In the genomic region with DNA sequence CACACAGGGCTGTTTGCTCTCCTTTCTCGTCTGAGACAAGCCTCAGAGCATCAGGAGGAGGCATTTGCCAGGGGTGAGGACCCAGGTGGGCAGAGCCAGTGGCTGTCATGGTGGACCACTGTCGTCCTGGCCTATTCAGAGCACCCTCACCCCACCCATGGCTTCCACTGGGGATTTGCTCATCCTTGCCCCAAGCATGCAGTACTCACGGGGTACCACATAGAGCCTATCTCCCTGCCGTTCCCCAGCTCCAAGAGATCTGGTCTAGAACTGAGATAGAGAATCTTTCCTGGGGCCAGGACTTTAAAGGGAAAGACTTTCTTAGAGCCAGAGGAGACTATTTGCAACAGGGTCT, we compare ENCODE assay signal across 16 cellular contexts.
DNase-seq lines count a peak whose midpoint lies in the region; ATAC-seq and TF ChIP-seq lines count a peak whose summit lies in the region.
"Had no signal": no experiment of that assay in that cellular context is flagged by ENCODE, and none has a peak within 500 bp of the region (broad histone marks: within the 10 kb centered on the region; RNA-seq: fewer than 3 reads in every experiment).

No MANE protein-coding gene starts in this region.

- no peaks in the 10 kb centered on the region for H3K4me1 Mint-ChIP-seq in activated naive CD8-positive, alpha-beta T cell treated with anti-CD3 and anti-CD28 coated beads for 36 hours
- H3K4me1 Mint-ChIP-seq: CD4-positive, CD25-positive, alpha-beta regulatory T cell had no signal

- peaks cover 5% of the 10 kb centered on the region; the same call in 1 of the 2 replicates for H3K4me1 ChIP-seq in IMR-90 (ENCODE audit: control insufficient read depth, insufficient read depth, low read length)
- peaks cover 4 to 26% (median 10%) of the 10 kb centered on the region in 3 donors for H3K4me1 ChIP-seq in gastroesophageal sphincter
- no peaks in the 10 kb centered on the region for H3K4me1 ChIP-seq in mesenchymal stem cell (ENCODE audit: control insufficient read depth, insufficient read depth, low read depth, low read length)
- H3K4me1 ChIP-seq in mucosa of descending colon (ENCODE audit: low read depth): no peaks in the 10 kb centered on the region

- TF ChIP-seq POLR2A in IMR-90 (IDR thresholded peaks at IDR 0.05; ENCODE audit: low read depth, low read length): no peak
- TF ChIP-seq POLR2A in gastroesophageal sphincter (IDR thresholded peaks at IDR 0.05): no peak

- TF ChIP-seq RAD21 in IMR-90 (IDR thresholded peaks at IDR 0.05; ENCODE audit: low read length): no peak

- H4K91ac ChIP-seq in IMR-90 (ENCODE audit: insufficient read depth, low read depth, low read length) (no peak overlapping the region), mesenchymal stem cell (ENCODE audit: low read length) (no peak overlapping the region)

- H3K36me3 Mint-ChIP-seq in activated naive CD8-positive, alpha-beta T cell treated with anti-CD3 and anti-CD28 coated beads for 36 hours: no peaks in the 10 kb centered on the region
- H3K36me3 Mint-ChIP-seq: CD4-positive, CD25-positive, alpha-beta regulatory T cell had no signal

- H3K4ac ChIP-seq in IMR-90 (ENCODE audit: low read depth, low read length) (no peak overlapping the region; the same call in 1 of the 2 replicates), mesenchymal stem cell (ENCODE audit: low read depth in 1 of 2, low read length in 2 of 2) (no peak overlapping the region)

- H4K8ac ChIP-seq in IMR-90 (ENCODE audit: low read depth in 2 of 2, low read length in 2 of 2): no peak overlapping the region
- no peak overlapping the region for H4K8ac ChIP-seq in mesenchymal stem cell (ENCODE audit: low read length)

- in situ Hi-C loops in IMR-90 (cut with MboI; ENCODE audit: low sequenced_read_pairs): no loop called here

- H3K27me3 Mint-ChIP-seq in activated naive CD8-positive, alpha-beta T cell treated with anti-CD3 and anti-CD28 coated beads for 36 hours: peaks cover 18% of the 10 kb centered on the region

- no peaks in the 10 kb centered on the region for H4K20me1 ChIP-seq in IMR-90 (ENCODE audit: insufficient read depth, low read length)

- H2BK15ac ChIP-seq in IMR-90 (ENCODE audit: low read depth, low read length) (no peak overlapping the region), mesenchymal stem cell (ENCODE audit: low read depth, poor library complexity, severe bottlenecking) (no peak overlapping the region)

- no peak overlapping the region for H2BK12ac ChIP-seq in mesenchymal stem cell (ENCODE audit: low read length in 2 of 2)

- H2BK20ac ChIP-seq in IMR-90 (ENCODE audit: low read depth, low read length): 0 out of 2 replicates have a peak overlapping the region, but pooled peaks have one; percentile 10

- WGBS in IMR-90 (ENCODE audit: extremely low coverage in 2 of 2, insufficient read length in 1 of 2), 2 experiments: 0% methylated on average over 1 of the region's 4 CpGs; no CpG with 5 or more reads in 1 of the 2 experiments
- 0% methylated on average over 1 of the region's 4 CpGs; no CpG with 5 or more reads in 1 of the 2 donors for WGBS in gastroesophageal sphincter (ENCODE audit: low coverage in 1 of 2), 2 donors
- WGBS in mesenchymal stem cell: 56% methylated on average over 4 of the region's 4 CpGs

- TF ChIP-seq CTCF in IMR-90 (conservative IDR thresholded peaks at IDR 0.05; ENCODE audit: low read depth, low read length) (no peak), gastroesophageal sphincter (IDR thresholded peaks at IDR 0.05) (no peak), mucosa of descending colon (IDR thresholded peaks at IDR 0.05) (no peak)

- no peaks in the 10 kb centered on the region for H3K9me3 ChIP-seq in IMR-90 (ENCODE audit: control insufficient read depth, insufficient read depth, low read length)
- H3K9me3 ChIP-seq in gastroesophageal sphincter: no peaks in the 10 kb centered on the region
- no peaks in the 10 kb centered on the region for H3K9me3 ChIP-seq in mesenchymal stem cell (ENCODE audit: control insufficient read depth, low read length)
- H3K9me3 ChIP-seq in mucosa of descending colon: no peaks in the 10 kb centered on the region

- no peak overlapping the region for H3K27ac ChIP-seq in IMR-90 (ENCODE audit: insufficient read depth, low read length)
- H3K27ac ChIP-seq in gastroesophageal sphincter: peak overlapping the region in 3 of 4 donors; percentile 50 to 64 (median 60)
- H3K27ac ChIP-seq in mesenchymal stem cell (ENCODE audit: low read length, poor library complexity, severe bottlenecking): no peak overlapping the region
- H3K27ac ChIP-seq in temporal lobe (ENCODE audit: low read depth, low read length): peak overlapping the region; percentile 6

- H3K23ac ChIP-seq in IMR-90 (ENCODE audit: low read depth, low read length) (no peak overlapping the region), mesenchymal stem cell (ENCODE audit: low read length in 2 of 2) (peak overlapping the region in 1 of 2 experiments; percentile 52)

- BruUV-seq in IMR-90 (replicated peaks; lab: Mats Ljungman, UMichigan): no TSS peak

- no peak overlapping the region for H3K27ac Mint-ChIP-seq in activated naive CD8-positive, alpha-beta T cell treated with anti-CD3 and anti-CD28 coated beads for 36 hours
- H3K27ac Mint-ChIP-seq: CD4-positive, CD25-positive, alpha-beta regulatory T cell had no signal

- no peak overlapping the region for H2BK5ac ChIP-seq in IMR-90 (ENCODE audit: low read depth, low read length, poor library complexity, severe bottlenecking)
- H2BK5ac ChIP-seq in mesenchymal stem cell (ENCODE audit: low read depth, low read length, poor library complexity, severe bottlenecking): no peak overlapping the region

- no peaks in the 10 kb centered on the region for H3K9me3 Mint-ChIP-seq in activated naive CD8-positive, alpha-beta T cell treated with anti-CD3 and anti-CD28 coated beads for 36 hours

- dilution Hi-C loops in IMR-90 (cut with HindIII; ENCODE audit: low sequenced_read_pairs, unreplicated experiment): no loop called here

- H2AK5ac ChIP-seq in IMR-90 (ENCODE audit: low read depth, low read length): peak overlapping the region; percentile 55; the same call in 1 of the 2 replicates
- no peak overlapping the region for H2AK5ac ChIP-seq in mesenchymal stem cell (ENCODE audit: low read length, severe bottlenecking)

- POLR2A ChIA-PET in IMR-90 (lab: Charles Lee; ENCODE audit: unreplicated experiment): no interaction called here

- H3K36me3 ChIP-seq in IMR-90 (ENCODE audit: control insufficient read depth, insufficient read depth, low read length): no peaks in the 10 kb centered on the region
- H3K36me3 ChIP-seq in gastroesophageal sphincter: no peaks in the 10 kb centered on the region
- H3K36me3 ChIP-seq in mesenchymal stem cell (ENCODE audit: control insufficient read depth in 1 of 2, insufficient read depth in 2 of 2, low read depth in 1 of 2, low read length in 2 of 2): no peaks in the 10 kb centered on the region
- H3K36me3 ChIP-seq in mucosa of descending colon (ENCODE audit: low read depth): no peaks in the 10 kb centered on the region

- TF ChIP-seq EP300 in gastroesophageal sphincter (IDR thresholded peaks at IDR 0.05): no peak

- no peak overlapping the region for H3K9ac ChIP-seq in IMR-90 (ENCODE audit: low read depth, low read length)
- peak overlapping the region; percentile 69 for H3K9ac ChIP-seq in mesenchymal stem cell (ENCODE audit: low read length)

- no peak overlapping the region for H3K4me3 Mint-ChIP-seq in activated naive CD8-positive, alpha-beta T cell treated with anti-CD3 and anti-CD28 coated beads for 36 hours

- H3K4me3 ChIP-seq in IMR-90 (ENCODE audit: insufficient read depth, low read depth, low read length) (no peak overlapping the region), gastroesophageal sphincter (no peak overlapping the region), mesenchymal stem cell (ENCODE audit: insufficient read depth in 1 of 2, low read depth in 1 of 2, low read length in 2 of 2) (peak overlapping the region in 1 of 2 experiments; percentile 65), mucosa of descending colon (no peak overlapping the region)
- H3K4me3 ChIP-seq: GM12878 had no signal

- H3K27me3 ChIP-seq in IMR-90 (ENCODE audit: control insufficient read depth, insufficient read depth, low read length) (peaks cover under 1% of the 10 kb centered on the region; the same call in 1 of the 2 replicates), gastroesophageal sphincter (no peaks in the 10 kb centered on the region), mesenchymal stem cell (ENCODE audit: control insufficient read depth in 1 of 2, insufficient read depth in 1 of 2, low read length in 2 of 2) (peaks cover 0 to 4% of the 10 kb centered on the region in 2 experiments)

- no peak for DNase-seq in IMR-90
- no peak for DNase-seq in mesenchymal stem cell
- no peak for DNase-seq in activated naive CD8-positive, alpha-beta T cell treated with anti-CD3 and anti-CD28 coated beads for 36 hours
- DNase-seq in mucosa of descending colon: no peak
- no peak for DNase-seq in middle frontal gyrus (ENCODE audit: extremely low spot score, low spot score)
- DNase-seq: AML-193; CD4-positive, CD25-positive, alpha-beta regulatory T cell; KBM-7; NCI-H1092; NCI-H1694; NCI-H446; PC-3 had no signal

- H3K18ac ChIP-seq in IMR-90 (ENCODE audit: low read depth, low read length) (no peak overlapping the region; the same call in 1 of the 2 replicates), mesenchymal stem cell (ENCODE audit: low read depth in 1 of 2, low read length in 2 of 2) (peak overlapping the region in 1 of 2 experiments; percentile 21)

- H3K14ac ChIP-seq in IMR-90 (replicated peaks; ENCODE audit: low read depth, low read length) (no peak overlapping the region), mesenchymal stem cell (ENCODE audit: low read length in 2 of 2) (peak overlapping the region in 1 of 2 experiments; percentile 65)

- no peak overlapping the region for H2AK9ac ChIP-seq in IMR-90 (replicated peaks; ENCODE audit: low read depth, low read length, poor library complexity)

- no peak overlapping the region for H3K4me2 ChIP-seq in IMR-90 (ENCODE audit: low read depth, low read length)
- H3K4me2 ChIP-seq in mesenchymal stem cell (ENCODE audit: low read length, poor library complexity, severe bottlenecking): no peak overlapping the region

- H2BK120ac ChIP-seq in IMR-90 (ENCODE audit: low read depth, low read length): no peak overlapping the region
- H2BK120ac ChIP-seq in mesenchymal stem cell (ENCODE audit: low read depth, low read length): no peak overlapping the region

- H2AFZ ChIP-seq in IMR-90 (replicated peaks; ENCODE audit: low read length, poor library complexity) (no peak overlapping the region), mesenchymal stem cell (ENCODE audit: low read depth, low read length) (no peak overlapping the region)

- H3K9me1 ChIP-seq in IMR-90 (ENCODE audit: insufficient read depth, low read length): no peaks in the 10 kb centered on the region; the same call in 1 of the 2 replicates

- H3K79me1 ChIP-seq in IMR-90 (ENCODE audit: low read depth in 1 of 2, low read length in 2 of 2): no peaks in the 10 kb centered on the region
- no peaks in the 10 kb centered on the region for H3K79me1 ChIP-seq in mesenchymal stem cell (replicated peaks; ENCODE audit: low read length, poor library complexity, severe bottlenecking)

- peak; percentile 32 for ATAC-seq in IMR-90 (ENCODE audit: low read depth)
- ATAC-seq in gastroesophageal sphincter: no peak
- no peak for ATAC-seq in mucosa of descending colon
- no peak for ATAC-seq in GM18873 (IDR thresholded peaks at IDR 0.05; ENCODE audit: low FRiP score, unreplicated experiment)
- ATAC-seq: GM12878, PC-3 had no signal

- no peak overlapping the region for H3K56ac ChIP-seq in IMR-90 (ENCODE audit: extremely low read depth, insufficient read depth, low read length)

- intact Hi-C loops in IMR-90 (cut with micrococcal nuclease): no loop called here
- intact Hi-C loops in mucosa of descending colon (cut with DNase I, micrococcal nuclease): no loop called here

- H4K5ac ChIP-seq in IMR-90 (ENCODE audit: low read depth, low read length): no peak overlapping the region

- CTCF ChIA-PET in IMR-90 (lab: Yijun Ruan, JAX): interaction anchor here (1.3 to 4.0 kb wide), 2 partner anchors 8 to 21 kb away, joined by 9 to 20 read pairs; no protein-coding TSS in a partner anchor

Comparison
In these comparisons a context has a peak if more than half of its experiments do, and no peak if none do; other contexts are left out.
1. H3K27ac ChIP-seq: peak in gastroesophageal sphincter (3 of 4) and temporal lobe (single experiment); none in IMR-90 (single experiment) and mesenchymal stem cell (single experiment).